ENCODE assay signal across 28 cellular contexts in genomic region chr10:78948616-78949015, GRCh38.
DNase-seq lines count a peak whose midpoint lies in the region; ATAC-seq and TF ChIP-seq lines count a peak whose summit lies in the region.
"Had no signal": no experiment of that assay in that cellular context is flagged by ENCODE, and none has a peak within 500 bp of the region (broad histone marks: within the 10 kb centered on the region; RNA-seq: fewer than 3 reads in every experiment).

No MANE protein-coding gene starts in this region.

- H3K27ac Mint-ChIP-seq in activated naive CD4-positive, alpha-beta T cell treated with anti-CD3 and anti-CD28 coated beads for 36 hours = no peak overlapping the region
- H3K27ac Mint-ChIP-seq: activated T-helper 17 cell treated with anti-CD3 and anti-CD28 coated beads, Interleukin-2, amount 50 U/mL, for 72 hours; CD4-positive, alpha-beta T cell; dendritic cell treated with granulocyte-macrophage colony-stimulating factor and Interleukin-4, amounts not matched to agents 40 ng/mL and 50 ng/mL, for 4 days had no signal

- intact Hi-C loops in activated naive CD4-positive, alpha-beta T cell treated with anti-CD3 and anti-CD28 coated beads for 36 hours (cut with micrococcal nuclease) = no loop called here

- H3K4me3 ChIP-seq in fibroblast of mammary gland (ENCODE audit: control insufficient read depth, low read depth, low read length) (no peak overlapping the region), skeletal muscle cell (ENCODE audit: low read depth, low read length) (no peak overlapping the region)
- H3K4me3 ChIP-seq: body of pancreas, esophagus muscularis mucosa, SJSA1 had no signal

- peaks cover 10% of the 10 kb centered on the region for H3K4me1 Mint-ChIP-seq in activated naive CD4-positive, alpha-beta T cell treated with anti-CD3 and anti-CD28 coated beads for 36 hours (ENCODE audit: low read depth)
- H3K4me1 Mint-ChIP-seq: activated T-helper 17 cell treated with anti-CD3 and anti-CD28 coated beads, Interleukin-2, amount 50 U/mL, for 72 hours had no signal

- no peak for ATAC-seq in HG03159 (IDR thresholded peaks at IDR 0.05; ENCODE audit: unreplicated experiment)
- ATAC-seq in stimulated activated naive CD8-positive, alpha-beta T cell treated with anti-CD3 and anti-CD28 coated beads, Interleukin-15, Interleukin-2, amounts not matched to agents 100 U/mL and 50 U/mL, for 24 hours = no peak
- ATAC-seq in HG03521 (IDR thresholded peaks at IDR 0.05; ENCODE audit: unreplicated experiment) = no peak
- ATAC-seq: activated T-helper 17 cell treated with anti-CD3 and anti-CD28 coated beads, Interleukin-2, amount 50 U/mL, for 72 hours; body of pancreas; left lobe of liver; right cardiac atrium had no signal

- peak; percentile 29; the same call in 1 of the 2 replicates for TF ChIP-seq RAD21 in Ishikawa (IDR thresholded peaks at IDR 0.05; ENCODE audit: low read depth)

- H3K27me3 Mint-ChIP-seq in activated naive CD4-positive, alpha-beta T cell treated with anti-CD3 and anti-CD28 coated beads for 36 hours (ENCODE audit: low read depth) = no peaks in the 10 kb centered on the region
- H3K27me3 Mint-ChIP-seq: activated T-helper 17 cell treated with anti-CD3 and anti-CD28 coated beads, Interleukin-2, amount 50 U/mL, for 72 hours; CD4-positive, alpha-beta T cell had no signal

- no peak for TF ChIP-seq CTCF in RWPE1 (conservative IDR thresholded peaks at IDR 0.05; ENCODE audit: low read depth)
- TF ChIP-seq CTCF in fibroblast of mammary gland (conservative IDR thresholded peaks at IDR 0.05; ENCODE audit: control insufficient read depth, insufficient read depth, low read depth, low read length) = no peak

- no peaks in the 10 kb centered on the region for H3K9me3 Mint-ChIP-seq in activated naive CD4-positive, alpha-beta T cell treated with anti-CD3 and anti-CD28 coated beads for 36 hours
- H3K9me3 Mint-ChIP-seq: activated T-helper 17 cell treated with anti-CD3 and anti-CD28 coated beads, Interleukin-2, amount 50 U/mL, for 72 hours; CD4-positive, alpha-beta T cell had no signal

- no peak for DNase-seq in RWPE1 (ENCODE audit: low spot score)
- DNase-seq in fibroblast of mammary gland (ENCODE audit: low read depth) = peak; percentile 35
- DNase-seq in skeletal muscle cell (ENCODE audit: low read depth) = peak; percentile 39
- DNase-seq in activated naive CD4-positive, alpha-beta T cell treated with anti-CD3 and anti-CD28 coated beads for 36 hours = no peak
- DNase-seq in stimulated activated naive CD8-positive, alpha-beta T cell treated with anti-CD3 and anti-CD28 coated beads, Interleukin-15, Interleukin-2, amounts not matched to agents 100 U/mL and 50 U/mL, for 24 hours = no peak
- DNase-seq: activated CD4-positive, alpha-beta T cell treated with anti-CD3 and anti-CD28 coated beads for 4 hours; activated naive CD4-positive, alpha-beta T cell treated with anti-CD3 and anti-CD28 coated beads, Interleukin-2, amount 50 U/mL, for 16 hours; body of pancreas; CD4-positive, alpha-beta T cell; Kasumi-1; NCI-H1092; NCI-H1694; NCI-H524 treated with DMSO at 0.1 percent for 48 hours; stimulated activated CD4-positive, alpha-beta T cell treated with anti-CD3 and anti-CD28 coated beads, Interleukin-12 subunit alpha, Interleukin-12 subunit beta, amount 100 ng/mL, for 4 hours; stimulated activated CD4-positive, alpha-beta T cell treated with anti-CD3 and anti-CD28 coated beads, Interleukin-4, amount 100 ng/mL, for 24 hours; T-helper 9 cell; trophoblast cell had no signal

- H3K4me3 Mint-ChIP-seq in activated naive CD4-positive, alpha-beta T cell treated with anti-CD3 and anti-CD28 coated beads for 36 hours = no peak overlapping the region
- H3K4me3 Mint-ChIP-seq: activated T-helper 17 cell treated with anti-CD3 and anti-CD28 coated beads, Interleukin-2, amount 50 U/mL, for 72 hours; CD4-positive, alpha-beta T cell; dendritic cell treated with granulocyte-macrophage colony-stimulating factor and Interleukin-4, amounts not matched to agents 40 ng/mL and 50 ng/mL, for 4 days had no signal

- CTCF ChIA-PET in RWPE1 (lab: Yijun Ruan, JAX) = interaction anchor here (1.1 kb wide), 1 partner anchor 247 kb away, joined by 3 read pairs; no protein-coding TSS in a partner anchor
- CTCF ChIA-PET in activated naive CD4-positive, alpha-beta T cell treated with anti-CD3 and anti-CD28 coated beads for 36 hours (lab: Charles Lee) = interaction anchor here (4.7 kb wide), 1 partner anchor 247 kb away, joined by 20 read pairs; no protein-coding TSS in a partner anchor

- no peak; the same call in 1 of the 2 replicates for TF ChIP-seq EP300 in Ishikawa (IDR thresholded peaks at IDR 0.05; ENCODE audit: borderline replicate concordance)

- peak overlapping the region; percentile 89 for H3K27ac ChIP-seq in RWPE1
- H3K27ac ChIP-seq: body of pancreas, esophagus muscularis mucosa, HL-60, SJSA1, VCaP had no signal

- no peaks in the 10 kb centered on the region for H3K36me3 Mint-ChIP-seq in activated naive CD4-positive, alpha-beta T cell treated with anti-CD3 and anti-CD28 coated beads for 36 hours (ENCODE audit: low read depth)

- POLR2A ChIA-PET in RWPE1 (lab: Yijun Ruan, JAX; ENCODE audit: low non-redundant PET) = no interaction called here

TF ChIP-seq in Ishikawa, 13 proteins besides CTCF, POLR2A, EP300 and RAD21:
- peak; percentile 88 for TF ChIP-seq USF1 (IDR thresholded peaks at IDR 0.05)
- TF ChIP-seq NFIC (IDR thresholded peaks at IDR 0.05) = peak; percentile 78
- TF ChIP-seq CREB1 (IDR thresholded peaks at IDR 0.05; ENCODE audit: low read depth) = no peak
- TF ChIP-seq EGR1 (IDR thresholded peaks at IDR 0.05) = no peak
- TF ChIP-seq CEBPB (IDR thresholded peaks at IDR 0.05) = no peak
- peak; percentile 81 for TF ChIP-seq MAX (IDR thresholded peaks at IDR 0.05)
- TF ChIP-seq TCF12 (IDR thresholded peaks at IDR 0.05; ENCODE audit: low read depth) = peak; percentile 73
TF ChIP-seq in Ishikawa: peak in this region for 4.

Comparison
In these comparisons a context has a peak if more than half of its experiments do, and no peak if none do; other contexts are left out.
1. DNase-seq: peak in fibroblast of mammary gland (single experiment) and skeletal muscle cell (single experiment); none in RWPE1 (single experiment), activated naive CD4-positive, alpha-beta T cell treated with anti-CD3 and anti-CD28 coated beads for 36 hours (single experiment) and stimulated activated naive CD8-positive, alpha-beta T cell treated with anti-CD3 and anti-CD28 coated beads, Interleukin-15, Interleukin-2, amounts not matched to agents 100 U/mL and 50 U/mL, for 24 hours (single experiment).